ENCODE assay signal across 8 cellular contexts in the genomic region with DNA sequence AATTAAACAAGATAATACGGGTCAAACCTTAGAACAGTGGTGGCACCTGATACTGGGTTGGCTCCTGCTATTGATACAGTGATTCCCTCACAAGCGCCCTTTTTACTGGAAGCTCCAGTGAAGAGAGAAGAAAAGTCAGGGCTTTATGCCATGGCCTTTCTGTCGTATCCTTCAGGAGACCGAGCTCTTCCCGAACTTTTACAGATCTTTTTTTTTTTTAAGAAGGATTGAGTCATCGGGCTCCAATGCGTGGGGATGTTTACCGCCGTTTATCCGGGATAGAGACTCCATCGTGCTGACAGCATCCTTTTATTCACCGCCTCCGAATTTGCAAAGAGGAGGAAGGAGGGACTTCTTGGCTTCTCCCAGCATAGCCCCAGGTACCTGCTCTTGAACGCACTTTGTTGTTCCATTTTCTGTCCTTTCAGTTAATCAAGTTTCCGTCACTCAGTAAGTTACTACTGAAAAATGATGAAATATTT. TPM values are rescaled to one million over a fixed set of nuclear protein-coding genes. Genes with fewer than 3 reads are reported as not detected.
DNase-seq lines count a peak whose midpoint lies in the region; ATAC-seq, FAIRE-seq and TF ChIP-seq lines count a peak whose summit lies in the region.

No MANE protein-coding gene starts in this region.

- no peaks in the 10 kb centered on the region for H3K9me3 Mint-ChIP-seq in memory B cell
- no peaks in the 10 kb centered on the region for H3K9me3 Mint-ChIP-seq in type B pancreatic cell

- DNase-seq in D721Med (ENCODE audit: insufficient read length, low spot score) (no peak), HCEC 1CT (peak; percentile 42), dermis blood vessel endothelial cell (peak; percentile 59), memory B cell (ENCODE audit: low spot score in 2 of 2) (no peak), type B pancreatic cell (ENCODE audit: extremely low spot score, unreplicated experiment) (no peak), ecto neural progenitor cell (ENCODE audit: low spot score) (no peak)

- H3K27ac Mint-ChIP-seq in memory B cell (peak overlapping the region; percentile 90), type B pancreatic cell (peak overlapping the region; percentile 80)

- peaks cover 10% of the 10 kb centered on the region for H3K4me1 Mint-ChIP-seq in memory B cell
- H3K4me1 Mint-ChIP-seq in type B pancreatic cell (ENCODE audit: unreplicated experiment): peaks cover 7% of the 10 kb centered on the region

- FAIRE-seq in D721Med (lab: Jason Lieb, UNC): peak; percentile 6

- TF ChIP-seq CTCF in D721Med (IDR thresholded peaks at IDR 0.05; ENCODE audit: insufficient read depth, missing control alignments) (no peak), type B pancreatic cell (conservative IDR thresholded peaks at IDR 0.05) (no peak)

- no peaks in the 10 kb centered on the region for H3K27me3 Mint-ChIP-seq in memory B cell
- no peaks in the 10 kb centered on the region for H3K27me3 Mint-ChIP-seq in type B pancreatic cell

- H3K4me3 Mint-ChIP-seq in memory B cell (peak overlapping the region; percentile 94), type B pancreatic cell (peak overlapping the region; percentile 95)

- peaks cover 18% of the 10 kb centered on the region for H3K36me3 Mint-ChIP-seq in memory B cell
- H3K36me3 Mint-ChIP-seq in type B pancreatic cell: peaks cover 26% of the 10 kb centered on the region

- ATAC-seq in memory B cell (ENCODE audit: low read depth): no peak
- no peak for ATAC-seq in GM19467 (IDR thresholded peaks at IDR 0.05; ENCODE audit: unreplicated experiment)

TF ChIP-seq in PFSK-1, 5 proteins besides CTCF, POLR2A, EP300 and RAD21:
- TF ChIP-seq POLR2AphosphoS5 (IDR thresholded peaks at IDR 0.05; ENCODE audit: low read depth, low read length) (peak; percentile 6; the same call in 1 of the 2 replicates), SIN3A (IDR thresholded peaks at IDR 0.05; ENCODE audit: borderline replicate concordance, insufficient read depth, low read length) (no peak), FOXP2 (optimal IDR thresholded peaks at IDR 0.05; ENCODE audit: borderline replicate concordance, extremely low read depth, extremely low read length, insufficient read depth) (no peak), TAF1 (IDR thresholded peaks at IDR 0.05; ENCODE audit: borderline replicate concordance, insufficient read depth, low read length) (no peak)
- TF ChIP-seq, protein P1, sequence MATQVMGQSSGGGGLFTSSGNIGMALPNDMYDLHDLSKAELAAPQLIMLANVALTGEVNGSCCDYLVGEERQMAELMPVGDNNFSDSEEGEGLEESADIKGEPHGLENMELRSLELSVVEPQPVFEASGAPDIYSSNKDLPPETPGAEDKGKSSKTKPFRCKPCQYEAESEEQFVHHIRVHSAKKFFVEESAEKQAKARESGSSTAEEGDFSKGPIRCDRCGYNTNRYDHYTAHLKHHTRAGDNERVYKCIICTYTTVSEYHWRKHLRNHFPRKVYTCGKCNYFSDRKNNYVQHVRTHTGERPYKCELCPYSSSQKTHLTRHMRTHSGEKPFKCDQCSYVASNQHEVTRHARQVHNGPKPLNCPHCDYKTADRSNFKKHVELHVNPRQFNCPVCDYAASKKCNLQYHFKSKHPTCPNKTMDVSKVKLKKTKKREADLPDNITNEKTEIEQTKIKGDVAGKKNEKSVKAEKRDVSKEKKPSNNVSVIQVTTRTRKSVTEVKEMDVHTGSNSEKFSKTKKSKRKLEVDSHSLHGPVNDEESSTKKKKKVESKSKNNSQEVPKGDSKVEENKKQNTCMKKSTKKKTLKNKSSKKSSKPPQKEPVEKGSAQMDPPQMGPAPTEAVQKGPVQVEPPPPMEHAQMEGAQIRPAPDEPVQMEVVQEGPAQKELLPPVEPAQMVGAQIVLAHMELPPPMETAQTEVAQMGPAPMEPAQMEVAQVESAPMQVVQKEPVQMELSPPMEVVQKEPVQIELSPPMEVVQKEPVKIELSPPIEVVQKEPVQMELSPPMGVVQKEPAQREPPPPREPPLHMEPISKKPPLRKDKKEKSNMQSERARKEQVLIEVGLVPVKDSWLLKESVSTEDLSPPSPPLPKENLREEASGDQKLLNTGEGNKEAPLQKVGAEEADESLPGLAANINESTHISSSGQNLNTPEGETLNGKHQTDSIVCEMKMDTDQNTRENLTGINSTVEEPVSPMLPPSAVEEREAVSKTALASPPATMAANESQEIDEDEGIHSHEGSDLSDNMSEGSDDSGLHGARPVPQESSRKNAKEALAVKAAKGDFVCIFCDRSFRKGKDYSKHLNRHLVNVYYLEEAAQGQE (IDR thresholded peaks at IDR 0.05; ENCODE audit: insufficient read depth in 1 of 2, low read depth in 2 of 2, low read length in 2 of 2): no peak

RNA-seq across cellular contexts. Expression of a gene that starts 0.6 kb away (rescaled TPM):
- polyA plus RNA-seq in PFSK-1 (2012; ENCODE audit: insufficient read length, low read depth): 5.8 TPM
- total RNA-seq in dermis blood vessel endothelial cell (20.0 and 24.3 TPM in 2 replicates), type B pancreatic cell (ENCODE audit: low replicate concordance) (21.3 and 32.1 TPM in 2 replicates)

RNA-seq across cellular contexts. Expression of a gene that starts 46.8 kb away (rescaled TPM):
- 0.19 TPM for polyA plus RNA-seq in PFSK-1 (2012; ENCODE audit: insufficient read length, low read depth)
- total RNA-seq in dermis blood vessel endothelial cell: 1.5 and 1.7 TPM in 2 replicates
- total RNA-seq in type B pancreatic cell (ENCODE audit: low replicate concordance): 3.2 and 4.4 TPM in 2 replicates

RNA-seq across cellular contexts. Expression of a gene that starts 48.0 kb away (rescaled TPM):
- 7.4 TPM for polyA plus RNA-seq in PFSK-1 (2012; ENCODE audit: insufficient read length, low read depth)
- 11.4 and 19.2 TPM in 2 replicates for total RNA-seq in dermis blood vessel endothelial cell
- 25.1 and 28.8 TPM in 2 replicates for total RNA-seq in type B pancreatic cell (ENCODE audit: low replicate concordance)

Comparison
In these comparisons a context has a peak if more than half of its experiments do, and no peak if none do; other contexts are left out.
1. DNase-seq: peak in HCEC 1CT (single experiment) and dermis blood vessel endothelial cell (single experiment); none in D721Med (single experiment), memory B cell (0 of 2), type B pancreatic cell (single experiment) and ecto neural progenitor cell (single experiment).